Comparison of ENCODE assay signal across 10 cellular contexts in genomic region chr11:64885367-64886286, GRCh38. TPM values are rescaled to one million over a fixed set of nuclear protein-coding genes. Genes with fewer than 3 reads are reported as not detected.
A peak's percentile ranks its signal among the peaks of the same experiment; 100 is the strongest.
DNase-seq lines count a peak whose midpoint lies in the region; ATAC-seq, FAIRE-seq and TF ChIP-seq lines count a peak whose summit lies in the region.
"Had no signal": no experiment of that assay in that cellular context is flagged by ENCODE, and none has a peak within 500 bp of the region (broad histone marks: within the 10 kb centered on the region; RNA-seq: fewer than 3 reads in every experiment).

No MANE protein-coding gene starts in this region.

- no peak overlapping the region for H3K14ac ChIP-seq in H9 (ENCODE audit: insufficient read depth, low read length)

- WGBS in H9 (ENCODE audit: extremely low coverage, insufficient read length, low lambda C conversion rate): no CpG with 5 or more reads among the region's 15 CpGs
- 76% methylated on average over 15 of the region's 15 CpGs for WGBS in right cardiac atrium

- H3K4me1 ChIP-seq in keratinocyte (ENCODE audit: control insufficient read depth, extremely low read depth, insufficient read depth, low read length) (peaks cover 27% of the 10 kb centered on the region), H9 (ENCODE audit: insufficient read depth, low read length) (no peaks in the 10 kb centered on the region; the same call in 1 of the 2 replicates), right cardiac atrium (ENCODE audit: control insufficient read depth, insufficient read depth, low read length) (no peaks in the 10 kb centered on the region)

- H2BK12ac ChIP-seq in H9 (ENCODE audit: insufficient read length, low read depth, low read length): no peak overlapping the region

- H3K36me3 Mint-ChIP-seq in activated CD4-positive, alpha-beta memory T cell treated with anti-CD3 and anti-CD28 coated beads for 36 hours: no peaks in the 10 kb centered on the region
- H3K36me3 Mint-ChIP-seq in H9 (ENCODE audit: insufficient read depth in 1 of 3, low read depth in 3 of 3): no peaks in the 10 kb centered on the region

- H2BK5ac ChIP-seq in H9 (ENCODE audit: insufficient read length, low read length): no peak overlapping the region

- H3K27ac ChIP-seq in keratinocyte (ENCODE audit: control insufficient read depth, insufficient read depth, low read length) (peak overlapping the region; percentile 44), H9 (ENCODE audit: insufficient read length, low read depth, low read length) (no peak overlapping the region), right cardiac atrium (ENCODE audit: low read length) (no peak overlapping the region)

- H2BK15ac ChIP-seq in H9 (ENCODE audit: low read depth, low read length): no peak overlapping the region

- H2BK20ac ChIP-seq in H9 (ENCODE audit: low read depth, low read length, poor library complexity, severe bottlenecking): no peak overlapping the region

- peak overlapping the region; percentile 42 for H3K4me3 Mint-ChIP-seq in activated CD4-positive, alpha-beta memory T cell treated with anti-CD3 and anti-CD28 coated beads for 36 hours
- H3K4me3 Mint-ChIP-seq in H9: no peak overlapping the region

- H3K9me3 ChIP-seq in keratinocyte (ENCODE audit: control insufficient read depth, low read depth, low read length) (no peaks in the 10 kb centered on the region), H9 (ENCODE audit: control insufficient read depth, low read depth, low read length) (no peaks in the 10 kb centered on the region), right cardiac atrium (ENCODE audit: control insufficient read depth, low read length) (no peaks in the 10 kb centered on the region)

- H3K4me2 ChIP-seq in keratinocyte (ENCODE audit: control insufficient read depth, extremely low read depth, insufficient read depth, low read depth, low read length) (no peak overlapping the region), H9 (ENCODE audit: insufficient read depth, insufficient read length, low read length) (no peak overlapping the region)

- peaks cover 42% of the 10 kb centered on the region for H3K4me1 Mint-ChIP-seq in activated CD4-positive, alpha-beta memory T cell treated with anti-CD3 and anti-CD28 coated beads for 36 hours (ENCODE audit: low read depth)
- peaks cover 12 to 23% of the 10 kb centered on the region in 2 experiments for H3K4me1 Mint-ChIP-seq in H9

- no peak overlapping the region for H3K56ac ChIP-seq in H9 (ENCODE audit: insufficient read length, low read depth, low read length)

- no peak overlapping the region for H4K8ac ChIP-seq in H9 (replicated peaks; ENCODE audit: insufficient read length, low read depth, low read length)

- dilution Hi-C loops in keratinocyte (cut with MboI; ENCODE audit: extremely low pct_ligation_motif_present, low sequenced_read_pairs): no loop called here

- H3K9ac ChIP-seq in keratinocyte (ENCODE audit: control insufficient read depth, extremely low read depth, insufficient read depth, low read length) (no peak overlapping the region), H9 (ENCODE audit: extremely low read depth, insufficient read length, low read length) (no peak overlapping the region)

- H3K18ac ChIP-seq in H9 (ENCODE audit: insufficient read length, low read depth, low read length): no peak overlapping the region

- POLR2A ChIA-PET in activated CD4-positive, alpha-beta memory T cell treated with anti-CD3 and anti-CD28 coated beads for 36 hours (lab: Charles Lee): interaction anchor here (0.9 to 14.6 kb wide), 4 partner anchors 8 to 38 kb away, joined by 3 to 460 read pairs (median 6); no protein-coding TSS in a partner anchor

- H4K91ac ChIP-seq in H9 (ENCODE audit: insufficient read length, low read depth, low read length): no peak overlapping the region

- FAIRE-seq in keratinocyte (lab: Jason Lieb, UNC): no peak

- ATAC-seq in GM18520 (IDR thresholded peaks at IDR 0.05; ENCODE audit: unreplicated experiment) (no peak), right cardiac atrium (no peak)

- no peaks in the 10 kb centered on the region for H3K36me3 ChIP-seq in keratinocyte (ENCODE audit: control insufficient read depth in 2 of 2, extremely low read depth in 1 of 2, insufficient read depth in 2 of 2, low read length in 2 of 2)

- CTCF ChIA-PET in activated CD4-positive, alpha-beta memory T cell treated with anti-CD3 and anti-CD28 coated beads for 36 hours (lab: Charles Lee): interaction anchor here (0.8 to 29.7 kb wide), 5 partner anchors 8 to 128 kb away, joined by 3 to 1198 read pairs (median 6); partner anchors contain the start of genes ARL2 and CDC42BPG

- H3K4me3 ChIP-seq in keratinocyte (ENCODE audit: control insufficient read depth in 2 of 3, extremely low read depth in 1 of 3, insufficient read depth in 2 of 3, low read depth in 1 of 3, low read length in 3 of 3) (no peak overlapping the region), right cardiac atrium (ENCODE audit: low read length) (no peak overlapping the region)

- H4K5ac ChIP-seq in H9 (ENCODE audit: insufficient read length, low read depth, low read length): no peak overlapping the region

- no peak overlapping the region for H2AFZ ChIP-seq in keratinocyte (ENCODE audit: control insufficient read depth, low read length)
- H2AFZ ChIP-seq in H9 (ENCODE audit: low read length): no peak overlapping the region

- H4K20me1 ChIP-seq in keratinocyte (ENCODE audit: control insufficient read depth, extremely low read depth, insufficient read depth, low read length) (no peaks in the 10 kb centered on the region), H9 (ENCODE audit: control insufficient read depth, insufficient read depth, insufficient read length) (no peaks in the 10 kb centered on the region)

- peak; percentile 98 for DNase-seq in AML-193 (lab: John Stamatoyannopoulos, UW)
- DNase-seq in M059J (ENCODE audit: low read depth): peak; percentile 44
- peak; percentile 61 for DNase-seq in activated CD4-positive, alpha-beta memory T cell treated with anti-CD3 and anti-CD28 coated beads for 36 hours
- DNase-seq in keratinocyte (ENCODE audit: low read depth, low spot score): no peak
- no peak for DNase-seq in H9
- no peak for DNase-seq in right cardiac atrium
- no peak for DNase-seq in UCSD-AML1 (lab: John Stamatoyannopoulos, UW; ENCODE audit: unreplicated experiment)
- DNase-seq: amniotic stem cell had no signal

- H3K79me1 ChIP-seq in H9 (ENCODE audit: insufficient read depth, low read depth, low read length, poor library complexity, severe bottlenecking): no peaks in the 10 kb centered on the region

- H3K79me2 ChIP-seq in keratinocyte (ENCODE audit: control insufficient read depth, insufficient read depth, low read length) (no peaks in the 10 kb centered on the region), H9 (ENCODE audit: insufficient read depth, low read length) (no peaks in the 10 kb centered on the region)

- H3K9me3 Mint-ChIP-seq in activated CD4-positive, alpha-beta memory T cell treated with anti-CD3 and anti-CD28 coated beads for 36 hours: no peaks in the 10 kb centered on the region
- H3K9me3 Mint-ChIP-seq in H9: no peaks in the 10 kb centered on the region

- H2BK120ac ChIP-seq in H9 (ENCODE audit: low read depth, low read length, poor library complexity, severe bottlenecking): no peak overlapping the region

- H3T11ph ChIP-seq in H9 (ENCODE audit: low read length): no peak overlapping the region

- H2AK5ac ChIP-seq in H9 (ENCODE audit: insufficient read length, low read length): no peak overlapping the region

- no peaks in the 10 kb centered on the region for H3K27me3 ChIP-seq in keratinocyte (ENCODE audit: control insufficient read depth, extremely low read depth, insufficient read depth, low read length)
- no peaks in the 10 kb centered on the region for H3K27me3 ChIP-seq in H9 (ENCODE audit: insufficient read depth, low read length)
- H3K27me3 ChIP-seq in right cardiac atrium (ENCODE audit: control insufficient read depth, insufficient read depth): no peaks in the 10 kb centered on the region

- H3K23me2 ChIP-seq in H9 (ENCODE audit: insufficient read length, low read depth, low read length, poor library complexity, severe bottlenecking): peaks cover 4% of the 10 kb centered on the region

- H3K27me3 Mint-ChIP-seq in activated CD4-positive, alpha-beta memory T cell treated with anti-CD3 and anti-CD28 coated beads for 36 hours: no peaks in the 10 kb centered on the region
- peaks cover 4% of the 10 kb centered on the region; the same call in 1 of the 2 replicates for H3K27me3 Mint-ChIP-seq in H9 (ENCODE audit: low read depth)

- H3K23ac ChIP-seq in H9 (ENCODE audit: insufficient read length, low read depth, low read length): no peak overlapping the region

- TF ChIP-seq CTCF in keratinocyte (optimal IDR thresholded peaks at IDR 0.05 in 1 of 3, IDR thresholded peaks at IDR 0.05 in 1 of 3, conservative IDR thresholded peaks at IDR 0.05 in 1 of 3; ENCODE audit: extremely low read depth in 1 of 3, insufficient read depth in 2 of 3, low read length in 3 of 3): no peak
- no peak for TF ChIP-seq CTCF in H9 (conservative IDR thresholded peaks at IDR 0.05)

- intact Hi-C loops in activated CD4-positive, alpha-beta memory T cell treated with anti-CD3 and anti-CD28 coated beads for 36 hours (cut with micrococcal nuclease): no loop called here
- intact Hi-C loops in right cardiac atrium (cut with DNase I): no loop called here

- no peak overlapping the region for H3K4ac ChIP-seq in H9 (ENCODE audit: low read depth, low read length)

- H3K27ac Mint-ChIP-seq in activated CD4-positive, alpha-beta memory T cell treated with anti-CD3 and anti-CD28 coated beads for 36 hours: peak overlapping the region; percentile 87
- H3K27ac Mint-ChIP-seq in H9: no peak overlapping the region

- H3K9me1 ChIP-seq in keratinocyte (ENCODE audit: control insufficient read depth, extremely low read depth, insufficient read depth, low read length): peaks cover 2% of the 10 kb centered on the region

RNA-seq across cellular contexts. Expression of gene EHD1, which starts 7.2 kb away (rescaled TPM):
- 38.4 and 57.9 TPM in 2 replicates for total RNA-seq in M059J (2014; rRNA removed; shearing (Covaris generic))
- 100 to 1,000 TPM; 103 to 113 TPM for total RNA-seq in activated CD4-positive, alpha-beta memory T cell treated with anti-CD3 and anti-CD28 coated beads for 36 hours
- 73.9 to 192 TPM (median 75.6 TPM) in 3 replicates for polyA plus RNA-seq in keratinocyte
- polyA plus RNA-seq in keratinocyte (2011; ENCODE audit: low read depth): 89.7 TPM
- polyA plus RNA-seq in keratinocyte (2011; cell fraction: cytosol; rRNA removed): 69.4 and 117 TPM in 2 replicates
- 139 and 148 TPM in 2 replicates for polyA plus RNA-seq in keratinocyte (2011; cell fraction: nucleus; rRNA removed)
- 50.2 and 134 TPM in 2 replicates for polyA plus RNA-seq in keratinocyte (2012; ENCODE audit: low replicate concordance)
- polyA minus RNA-seq in keratinocyte: 107 to 412 TPM (median 144 TPM) in 3 replicates
- polyA minus RNA-seq in keratinocyte (2011; cell fraction: cytosol; rRNA and poly(A)+ RNA removed): 120 TPM
- polyA minus RNA-seq in keratinocyte (2011; cell fraction: nucleus; rRNA and poly(A)+ RNA removed): 91.0 and 135 TPM in 2 replicates
- 29.1 and 31.0 TPM in 2 replicates for total RNA-seq in H9 (2021)
- 10 to 100 TPM; 23.4 to 35.3 (median 31.4) TPM for total RNA-seq in right cardiac atrium
- 20.8 TPM for polyA plus RNA-seq in right cardiac atrium

RNA-seq across cellular contexts. Expression of gene ATG2A, which starts 31.4 kb away (rescaled TPM):
- total RNA-seq in M059J (2014; rRNA removed; shearing (Covaris generic)): 12.6 and 16.0 TPM in 2 replicates
- total RNA-seq in activated CD4-positive, alpha-beta memory T cell treated with anti-CD3 and anti-CD28 coated beads for 36 hours: 10 to 100 TPM; 20.2 to 20.5 TPM
- 2.4 to 5.7 TPM (median 4.5 TPM) in 3 replicates for polyA plus RNA-seq in keratinocyte
- polyA plus RNA-seq in keratinocyte (2011; ENCODE audit: low read depth): 8.6 TPM
- 3.0 and 6.4 TPM in 2 replicates for polyA plus RNA-seq in keratinocyte (2011; cell fraction: cytosol; rRNA removed)
- 15.8 and 21.8 TPM in 2 replicates for polyA plus RNA-seq in keratinocyte (2011; cell fraction: nucleus; rRNA removed)
- 13.5 and 26.7 TPM in 2 replicates for polyA plus RNA-seq in keratinocyte (2012; ENCODE audit: low replicate concordance)
- 7.6 to 19.2 TPM (median 9.6 TPM) in 3 replicates for polyA minus RNA-seq in keratinocyte
- polyA minus RNA-seq in keratinocyte (2011; cell fraction: cytosol; rRNA and poly(A)+ RNA removed): 27.4 TPM
- polyA minus RNA-seq in keratinocyte (2011; cell fraction: nucleus; rRNA and poly(A)+ RNA removed): 18.6 and 21.2 TPM in 2 replicates
- total RNA-seq in H9 (2021): 21.3 and 22.1 TPM in 2 replicates
- total RNA-seq in right cardiac atrium: 10 to 100 TPM; 13.3 to 17.9 (median 15.3) TPM
- polyA plus RNA-seq in right cardiac atrium: 13.6 TPM

RNA-seq across cellular contexts. Expression of gene PPP2R5B, which starts 38.9 kb away (rescaled TPM):
- total RNA-seq in M059J (2014; rRNA removed; shearing (Covaris generic)): 21.5 and 39.7 TPM in 2 replicates
- total RNA-seq in activated CD4-positive, alpha-beta memory T cell treated with anti-CD3 and anti-CD28 coated beads for 36 hours: 10 to 100 TPM in 1 of 2 experiments, 1 to 10 TPM in 1; 9.7 to 11.9 TPM
- polyA plus RNA-seq in keratinocyte: 13.7 to 20.6 TPM (median 16.4 TPM) in 3 replicates
- 7.8 TPM for polyA plus RNA-seq in keratinocyte (2011; ENCODE audit: low read depth)
- polyA plus RNA-seq in keratinocyte (2011; cell fraction: cytosol; rRNA removed): 16.3 and 20.1 TPM in 2 replicates
- polyA plus RNA-seq in keratinocyte (2011; cell fraction: nucleus; rRNA removed): 38.1 and 45.2 TPM in 2 replicates
- 14.8 and 20.4 TPM in 2 replicates for polyA plus RNA-seq in keratinocyte (2012; ENCODE audit: low replicate concordance)
- 11.6 to 19.6 TPM (median 15.0 TPM) in 3 replicates for polyA minus RNA-seq in keratinocyte
- 12.9 TPM for polyA minus RNA-seq in keratinocyte (2011; cell fraction: cytosol; rRNA and poly(A)+ RNA removed)
- 9.4 and 19.5 TPM in 2 replicates for polyA minus RNA-seq in keratinocyte (2011; cell fraction: nucleus; rRNA and poly(A)+ RNA removed)
- 5.0 and 6.3 TPM in 2 replicates for total RNA-seq in H9 (2021)
- total RNA-seq in right cardiac atrium: 10 to 100 TPM; 21.7 to 28.0 (median 24.6) TPM
- 28.9 TPM for polyA plus RNA-seq in right cardiac atrium

RNA-seq across cellular contexts. Expression of gene CDC42BPG, which starts 41.2 kb away (rescaled TPM):
- total RNA-seq in M059J (2014; rRNA removed; shearing (Covaris generic)): 0.02 and 0.54 TPM in 2 replicates
- total RNA-seq in activated CD4-positive, alpha-beta memory T cell treated with anti-CD3 and anti-CD28 coated beads for 36 hours: under 1 TPM; 0.39 to 0.69 TPM
- polyA plus RNA-seq in keratinocyte (2.2 to 4.0 TPM (median 2.5 TPM) in 3 replicates), right cardiac atrium (0.36 TPM)
- 2.5 TPM for polyA plus RNA-seq in keratinocyte (2011; ENCODE audit: low read depth)
- polyA plus RNA-seq in keratinocyte (2011; cell fraction: cytosol; rRNA removed): 1.4 and 3.5 TPM in 2 replicates
- polyA plus RNA-seq in keratinocyte (2011; cell fraction: nucleus; rRNA removed): 9.9 and 12.9 TPM in 2 replicates
- 6.3 and 7.4 TPM in 2 replicates for polyA plus RNA-seq in keratinocyte (2012; ENCODE audit: low replicate concordance)
- polyA minus RNA-seq in keratinocyte: 3.6 to 9.7 TPM (median 5.5 TPM) in 3 replicates
- 4.6 TPM for polyA minus RNA-seq in keratinocyte (2011; cell fraction: cytosol; rRNA and poly(A)+ RNA removed)
- 11.5 and 16.9 TPM in 2 replicates for polyA minus RNA-seq in keratinocyte (2011; cell fraction: nucleus; rRNA and poly(A)+ RNA removed)
- total RNA-seq in H9 (2021) (24.2 and 24.9 TPM in 2 replicates), right cardiac atrium (1 to 10 TPM in 1 of 4 donors, under 1 TPM in 3; 0.39 to 2.3 (median 0.78) TPM)

RNA-seq across cellular contexts. Expression of gene GPHA2, which starts 50.1 kb away (rescaled TPM):
- total RNA-seq in M059J (2014; rRNA removed; shearing (Covaris generic)): not detected in 2 replicates
- under 1 TPM in 1 of 2 experiments, not detected in 1; 0.46 TPM for total RNA-seq in activated CD4-positive, alpha-beta memory T cell treated with anti-CD3 and anti-CD28 coated beads for 36 hours
- polyA plus RNA-seq in keratinocyte: 0.08 TPM in 1 of 3 replicates, not detected in the others
- polyA plus RNA-seq in keratinocyte (2011; ENCODE audit: low read depth): not detected
- polyA plus RNA-seq in keratinocyte (2011; cell fraction: cytosol; rRNA removed): 0.16 and 0.34 TPM in 2 replicates
- polyA plus RNA-seq in keratinocyte (2011; cell fraction: nucleus; rRNA removed): not detected in 2 replicates
- polyA plus RNA-seq in keratinocyte (2012; ENCODE audit: low replicate concordance): 0.22 TPM in 1 of 2 replicates, not detected in the other
- polyA minus RNA-seq in keratinocyte: not detected in 3 replicates
- polyA minus RNA-seq in keratinocyte (2011; cell fraction: cytosol; rRNA and poly(A)+ RNA removed): not detected
- not detected in 2 replicates for polyA minus RNA-seq in keratinocyte (2011; cell fraction: nucleus; rRNA and poly(A)+ RNA removed)
- 1.3 and 2.1 TPM in 2 replicates for total RNA-seq in H9 (2021)
- not detected for total RNA-seq in right cardiac atrium
- polyA plus RNA-seq in right cardiac atrium: not detected
- total RNA-seq: posterior vena cava had no signal

Comparison
In these comparisons a context has a peak if more than half of its experiments do, and no peak if none do; other contexts are left out.
1. DNase-seq: peak in AML-193 (2 of 2), M059J (single experiment) and activated CD4-positive, alpha-beta memory T cell treated with anti-CD3 and anti-CD28 coated beads for 36 hours (single experiment); none in keratinocyte (single experiment), H9 (single experiment), right cardiac atrium (0 of 3) and UCSD-AML1 (single experiment).